13 cellular contexts compared by ENCODE assay signal in genomic region chr22:40224702-40225101, GRCh38. TPM values are rescaled to one million over a fixed set of nuclear protein-coding genes. Genes with fewer than 3 reads are reported as not detected.
DNase-seq lines count a peak whose midpoint lies in the region; ATAC-seq and TF ChIP-seq lines count a peak whose summit lies in the region.
"Had no signal": no experiment of that assay in that cellular context is flagged by ENCODE, and none has a peak within 500 bp of the region (broad histone marks: within the 10 kb centered on the region; RNA-seq: fewer than 3 reads in every experiment).

No MANE protein-coding gene starts in this region.

- H3K4me3 Mint-ChIP-seq in activated naive CD4-positive, alpha-beta T cell treated with anti-CD3 and anti-CD28 coated beads, Interleukin-2, amount 10 ng/mL, durations not matched to agents 7 days and 5 days = no peak overlapping the region
- H3K4me3 Mint-ChIP-seq in neural crest cell = no peak overlapping the region

- H3K27me3 ChIP-seq in mammary epithelial cell (ENCODE audit: insufficient read depth, low read length) (no peaks in the 10 kb centered on the region), upper lobe of right lung (no peaks in the 10 kb centered on the region), Peyer's patch (no peaks in the 10 kb centered on the region)
- H3K27me3 ChIP-seq: vagina had no signal

- H3K4me1 ChIP-seq in mammary epithelial cell (ENCODE audit: insufficient read depth, low read length) = peaks cover 27% of the 10 kb centered on the region
- H3K4me1 ChIP-seq in upper lobe of right lung = peaks cover 23% of the 10 kb centered on the region
- peaks cover 0 to 8% (median 0%) of the 10 kb centered on the region in 4 donors for H3K4me1 ChIP-seq in Peyer's patch

- 71% methylated on average over 6 of the region's 6 CpGs for WGBS in mammary epithelial cell (ENCODE audit: low coverage, missing lambda C conversion rate)

- H3K9me3 Mint-ChIP-seq in activated naive CD4-positive, alpha-beta T cell treated with anti-CD3 and anti-CD28 coated beads, Interleukin-2, amount 10 ng/mL, durations not matched to agents 7 days and 5 days = no peaks in the 10 kb centered on the region
- no peaks in the 10 kb centered on the region for H3K9me3 Mint-ChIP-seq in neural crest cell

- no TSS peak for BruUV-seq in mammary epithelial cell (replicated peaks; lab: Mats Ljungman, UMichigan)

- DNase-seq in activated naive CD4-positive, alpha-beta T cell treated with Interleukin-2 at 50 U/mL for 16 hours = peak; percentile 56
- no peak for DNase-seq in activated naive CD4-positive, alpha-beta T cell treated with anti-CD3 and anti-CD28 coated beads, Interleukin-2, amount 10 ng/mL, durations not matched to agents 7 days and 5 days
- peak; percentile 67 for DNase-seq in activated naive CD4-positive, alpha-beta T cell treated with anti-CD3 and anti-CD28 coated beads, Interleukin-2, amount 50 U/mL, for 16 hours
- DNase-seq in neural crest cell (ENCODE audit: low read depth, low spot score) (no peak), HuH-7 (ENCODE audit: low spot score) (no peak), mammary epithelial cell (no peak), upper lobe of right lung (no peak), Peyer's patch (no peak)
- DNase-seq: amygdala, DMS153, foreskin melanocyte had no signal

- peaks cover 73% of the 10 kb centered on the region for H3K79me2 ChIP-seq in mammary epithelial cell (ENCODE audit: insufficient read depth, low read length)

- in situ Hi-C loops in mammary epithelial cell (cut with MboI; ENCODE audit: low sequenced_read_pairs in 2 of 2) = no loop called here

- no peak for TF ChIP-seq POLR2A in Peyer's patch (IDR thresholded peaks at IDR 0.05)

- dilution Hi-C loops in mammary epithelial cell (cut with HindIII; ENCODE audit: low sequenced_read_pairs) = no loop called here

- H3K9ac ChIP-seq in mammary epithelial cell (ENCODE audit: insufficient read depth, low read length) = no peak overlapping the region

- TF ChIP-seq CTCF in neural crest cell (conservative IDR thresholded peaks at IDR 0.05) = no peak
- no peak for TF ChIP-seq CTCF in mammary epithelial cell (conservative IDR thresholded peaks at IDR 0.05 in 1 of 2, IDR thresholded peaks at IDR 0.05 in 1 of 2; ENCODE audit: extremely low read depth in 1 of 2, insufficient read depth in 1 of 2, low read depth in 1 of 2, low read length in 2 of 2)
- TF ChIP-seq CTCF in upper lobe of right lung (IDR thresholded peaks at IDR 0.05) = no peak
- TF ChIP-seq CTCF in Peyer's patch (IDR thresholded peaks at IDR 0.05) = no peak

- no peak overlapping the region for H2AFZ ChIP-seq in mammary epithelial cell (ENCODE audit: low read depth, low read length)

- H3K36me3 ChIP-seq in mammary epithelial cell (ENCODE audit: insufficient read depth, low read length) (peaks cover 3% of the 10 kb centered on the region), upper lobe of right lung (peaks cover 6% of the 10 kb centered on the region), Peyer's patch (peaks cover 0 to 4% (median 0%) of the 10 kb centered on the region in 3 donors)
- H3K36me3 ChIP-seq: vagina had no signal

- H3K27me3 Mint-ChIP-seq in activated naive CD4-positive, alpha-beta T cell treated with anti-CD3 and anti-CD28 coated beads, Interleukin-2, amount 10 ng/mL, durations not matched to agents 7 days and 5 days = no peaks in the 10 kb centered on the region
- H3K27me3 Mint-ChIP-seq in neural crest cell (ENCODE audit: low read depth) = no peaks in the 10 kb centered on the region

- no peak overlapping the region for H3K27ac ChIP-seq in mammary epithelial cell (ENCODE audit: insufficient read depth, low read depth, low read length)
- H3K27ac ChIP-seq in upper lobe of right lung = no peak overlapping the region
- no peak overlapping the region for H3K27ac ChIP-seq in Peyer's patch
- H3K27ac ChIP-seq: vagina had no signal

- no peaks in the 10 kb centered on the region for H3K9me3 ChIP-seq in mammary epithelial cell (replicated peaks; ENCODE audit: insufficient read depth, low read length)
- no peaks in the 10 kb centered on the region for H3K9me3 ChIP-seq in upper lobe of right lung
- no peaks in the 10 kb centered on the region for H3K9me3 ChIP-seq in Peyer's patch
- H3K9me3 ChIP-seq: vagina had no signal

- intact Hi-C loops in mammary epithelial cell (cut with micrococcal nuclease) (loop anchor here (10.0 kb wide), 1 partner anchor 120 kb away; the partner anchor contains the start of gene ADSL), upper lobe of right lung (cut with DNase I) (no loop called here)

- no peak for ATAC-seq in upper lobe of right lung
- ATAC-seq: sciatic nerve had no signal

- H3K27ac Mint-ChIP-seq in activated naive CD4-positive, alpha-beta T cell treated with anti-CD3 and anti-CD28 coated beads, Interleukin-2, amount 10 ng/mL, durations not matched to agents 7 days and 5 days = no peak overlapping the region
- peak overlapping the region; percentile 82 for H3K27ac Mint-ChIP-seq in neural crest cell (ENCODE audit: unreplicated experiment)

- peaks cover 43% of the 10 kb centered on the region for H3K4me1 Mint-ChIP-seq in activated naive CD4-positive, alpha-beta T cell treated with anti-CD3 and anti-CD28 coated beads, Interleukin-2, amount 10 ng/mL, durations not matched to agents 7 days and 5 days
- peaks cover 31% of the 10 kb centered on the region for H3K4me1 Mint-ChIP-seq in neural crest cell

- H3K36me3 Mint-ChIP-seq in activated naive CD4-positive, alpha-beta T cell treated with anti-CD3 and anti-CD28 coated beads, Interleukin-2, amount 10 ng/mL, durations not matched to agents 7 days and 5 days = peaks cover 32% of the 10 kb centered on the region
- H3K36me3 Mint-ChIP-seq in neural crest cell (ENCODE audit: low read depth) = peaks cover 5% of the 10 kb centered on the region

- no peak overlapping the region for H3K4me2 ChIP-seq in mammary epithelial cell (ENCODE audit: insufficient read depth, low read depth, low read length)

- no peaks in the 10 kb centered on the region for H4K20me1 ChIP-seq in mammary epithelial cell (ENCODE audit: insufficient read depth, low read length)

- CTCF ChIA-PET in activated naive CD4-positive, alpha-beta T cell treated with anti-CD3 and anti-CD28 coated beads, Interleukin-2, amount 10 ng/mL, durations not matched to agents 7 days and 5 days (lab: Charles Lee) = interaction anchor here (0.9 to 1.0 kb wide), 2 partner anchors 9 to 11 kb away, joined by 3 to 4 read pairs; no protein-coding TSS in a partner anchor
- CTCF ChIA-PET in mammary epithelial cell (lab: Charles Lee; ENCODE audit: low non-redundant PET) = no interaction called here

- H3K4me3 ChIP-seq in mammary epithelial cell (replicated peaks in 1 of 3; ENCODE audit: insufficient read depth in 1 of 3, low read depth in 2 of 3, low read length in 3 of 3) (no peak overlapping the region), upper lobe of right lung (no peak overlapping the region), Peyer's patch (no peak overlapping the region)
- H3K4me3 ChIP-seq: vagina had no signal

RNA-seq across cellular contexts. Expression of gene TNRC6B, which starts 47.0 kb away (rescaled TPM):
- total RNA-seq in neural crest cell = 36.8 and 42.8 TPM in 2 replicates
- 10 to 100 TPM; 25.2 to 27.3 TPM for total RNA-seq in mammary epithelial cell
- polyA plus RNA-seq in mammary epithelial cell = 7.6 TPM
- polyA minus RNA-seq in mammary epithelial cell = 52.8 TPM
- total RNA-seq in upper lobe of right lung = 46.4 TPM
- 100 to 1,000 TPM in 1 of 4 donors, 10 to 100 TPM in 3; 43.6 to 169 (median 54.0) TPM for total RNA-seq in Peyer's patch

Comparison
In these comparisons a context has a peak if more than half of its experiments do, and no peak if none do; other contexts are left out.
1. DNase-seq: peak in activated naive CD4-positive, alpha-beta T cell treated with Interleukin-2 at 50 U/mL for 16 hours (single experiment) and activated naive CD4-positive, alpha-beta T cell treated with anti-CD3 and anti-CD28 coated beads, Interleukin-2, amount 50 U/mL, for 16 hours (single experiment); none in activated naive CD4-positive, alpha-beta T cell treated with anti-CD3 and anti-CD28 coated beads, Interleukin-2, amount 10 ng/mL, durations not matched to agents 7 days and 5 days (single experiment), neural crest cell (single experiment), HuH-7 (single experiment), mammary epithelial cell (single experiment), upper lobe of right lung (single experiment) and Peyer's patch (0 of 3).